ENCODE assay signal across 16 cellular contexts in genomic region chr12:84658877-84659276, GRCh38.
"Had no signal": no experiment of that assay in that cellular context is flagged by ENCODE, and none has a peak within 500 bp of the region (broad histone marks: within the 10 kb centered on the region; RNA-seq: fewer than 3 reads in every experiment).

No MANE protein-coding gene starts in this region.

- H3K27ac ChIP-seq: adrenal gland, epithelial cell of prostate, heart left ventricle, VCaP had no signal

- H3K9me3 ChIP-seq: adrenal gland, heart left ventricle, mucosa of descending colon had no signal

- H3K4me3 ChIP-seq: adrenal gland, heart left ventricle, mucosa of descending colon had no signal

- H3K4me1 ChIP-seq: adrenal gland, heart left ventricle had no signal

- ATAC-seq: activated CD4-positive, alpha-beta T cell treated with anti-CD3 and anti-CD28 coated beads for 36 hours; activated CD8-positive, alpha-beta memory T cell treated with anti-CD3 and anti-CD28 coated beads, Interleukin-2, amount 10 ng/mL, durations not matched to agents 7 days and 5 days; heart left ventricle; left colon; mucosa of descending colon; naive thymus-derived CD4-positive, alpha-beta T cell; stimulated activated naive CD8-positive, alpha-beta T cell treated with anti-CD3 and anti-CD28 coated beads, Interleukin-15, Interleukin-2, amounts not matched to agents 100 U/mL and 50 U/mL, for 24 hours had no signal

- H3K27me3 ChIP-seq: adrenal gland, heart left ventricle had no signal

- DNase-seq: activated CD4-positive, alpha-beta memory T cell treated with anti-CD3 and anti-CD28 coated beads for 36 hours; activated CD4-positive, alpha-beta T cell treated with anti-CD3 and anti-CD28 coated beads for 36 hours; activated CD8-positive, alpha-beta memory T cell treated with anti-CD3 and anti-CD28 coated beads, Interleukin-2, amount 10 ng/mL, durations not matched to agents 7 days and 5 days; activated naive CD4-positive, alpha-beta T cell treated with anti-CD3 and anti-CD28 coated beads, Interleukin-2, amount 50 U/mL, for 16 hours; activated T-cell treated with anti-CD3 and anti-CD28 coated beads, Interleukin-2, amount 50 U/mL, for 1 hour; adrenal gland; heart left ventricle; left colon; mucosa of descending colon; naive thymus-derived CD4-positive, alpha-beta T cell; nucleus accumbens; small intestine; stimulated activated naive CD8-positive, alpha-beta T cell treated with anti-CD3 and anti-CD28 coated beads, Interleukin-15, Interleukin-2, amounts not matched to agents 100 U/mL and 50 U/mL, for 24 hours; trophoblast cell had no signal

- H3K36me3 ChIP-seq: adrenal gland, heart left ventricle had no signal
